1 cellular context compared by ENCODE assay signal in genomic region chr17:59810894-59811153, GRCh38.
TF ChIP-seq lines count a peak whose summit lies in the region.

No MANE protein-coding gene starts in this region.

TF ChIP-seq in GM23338, 12 proteins besides CTCF, POLR2A, EP300 and RAD21:
- TF ChIP-seq, protein P1, sequence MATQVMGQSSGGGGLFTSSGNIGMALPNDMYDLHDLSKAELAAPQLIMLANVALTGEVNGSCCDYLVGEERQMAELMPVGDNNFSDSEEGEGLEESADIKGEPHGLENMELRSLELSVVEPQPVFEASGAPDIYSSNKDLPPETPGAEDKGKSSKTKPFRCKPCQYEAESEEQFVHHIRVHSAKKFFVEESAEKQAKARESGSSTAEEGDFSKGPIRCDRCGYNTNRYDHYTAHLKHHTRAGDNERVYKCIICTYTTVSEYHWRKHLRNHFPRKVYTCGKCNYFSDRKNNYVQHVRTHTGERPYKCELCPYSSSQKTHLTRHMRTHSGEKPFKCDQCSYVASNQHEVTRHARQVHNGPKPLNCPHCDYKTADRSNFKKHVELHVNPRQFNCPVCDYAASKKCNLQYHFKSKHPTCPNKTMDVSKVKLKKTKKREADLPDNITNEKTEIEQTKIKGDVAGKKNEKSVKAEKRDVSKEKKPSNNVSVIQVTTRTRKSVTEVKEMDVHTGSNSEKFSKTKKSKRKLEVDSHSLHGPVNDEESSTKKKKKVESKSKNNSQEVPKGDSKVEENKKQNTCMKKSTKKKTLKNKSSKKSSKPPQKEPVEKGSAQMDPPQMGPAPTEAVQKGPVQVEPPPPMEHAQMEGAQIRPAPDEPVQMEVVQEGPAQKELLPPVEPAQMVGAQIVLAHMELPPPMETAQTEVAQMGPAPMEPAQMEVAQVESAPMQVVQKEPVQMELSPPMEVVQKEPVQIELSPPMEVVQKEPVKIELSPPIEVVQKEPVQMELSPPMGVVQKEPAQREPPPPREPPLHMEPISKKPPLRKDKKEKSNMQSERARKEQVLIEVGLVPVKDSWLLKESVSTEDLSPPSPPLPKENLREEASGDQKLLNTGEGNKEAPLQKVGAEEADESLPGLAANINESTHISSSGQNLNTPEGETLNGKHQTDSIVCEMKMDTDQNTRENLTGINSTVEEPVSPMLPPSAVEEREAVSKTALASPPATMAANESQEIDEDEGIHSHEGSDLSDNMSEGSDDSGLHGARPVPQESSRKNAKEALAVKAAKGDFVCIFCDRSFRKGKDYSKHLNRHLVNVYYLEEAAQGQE (IDR thresholded peaks at IDR 0.05; ENCODE audit: unreplicated experiment) = no peak
- TF ChIP-seq, protein P2, sequence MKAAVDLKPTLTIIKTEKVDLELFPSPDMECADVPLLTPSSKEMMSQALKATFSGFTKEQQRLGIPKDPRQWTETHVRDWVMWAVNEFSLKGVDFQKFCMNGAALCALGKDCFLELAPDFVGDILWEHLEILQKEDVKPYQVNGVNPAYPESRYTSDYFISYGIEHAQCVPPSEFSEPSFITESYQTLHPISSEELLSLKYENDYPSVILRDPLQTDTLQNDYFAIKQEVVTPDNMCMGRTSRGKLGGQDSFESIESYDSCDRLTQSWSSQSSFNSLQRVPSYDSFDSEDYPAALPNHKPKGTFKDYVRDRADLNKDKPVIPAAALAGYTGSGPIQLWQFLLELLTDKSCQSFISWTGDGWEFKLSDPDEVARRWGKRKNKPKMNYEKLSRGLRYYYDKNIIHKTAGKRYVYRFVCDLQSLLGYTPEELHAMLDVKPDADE (IDR thresholded peaks at IDR 0.05) = no peak
